1 cellular context compared by ENCODE assay signal in the genomic region with DNA sequence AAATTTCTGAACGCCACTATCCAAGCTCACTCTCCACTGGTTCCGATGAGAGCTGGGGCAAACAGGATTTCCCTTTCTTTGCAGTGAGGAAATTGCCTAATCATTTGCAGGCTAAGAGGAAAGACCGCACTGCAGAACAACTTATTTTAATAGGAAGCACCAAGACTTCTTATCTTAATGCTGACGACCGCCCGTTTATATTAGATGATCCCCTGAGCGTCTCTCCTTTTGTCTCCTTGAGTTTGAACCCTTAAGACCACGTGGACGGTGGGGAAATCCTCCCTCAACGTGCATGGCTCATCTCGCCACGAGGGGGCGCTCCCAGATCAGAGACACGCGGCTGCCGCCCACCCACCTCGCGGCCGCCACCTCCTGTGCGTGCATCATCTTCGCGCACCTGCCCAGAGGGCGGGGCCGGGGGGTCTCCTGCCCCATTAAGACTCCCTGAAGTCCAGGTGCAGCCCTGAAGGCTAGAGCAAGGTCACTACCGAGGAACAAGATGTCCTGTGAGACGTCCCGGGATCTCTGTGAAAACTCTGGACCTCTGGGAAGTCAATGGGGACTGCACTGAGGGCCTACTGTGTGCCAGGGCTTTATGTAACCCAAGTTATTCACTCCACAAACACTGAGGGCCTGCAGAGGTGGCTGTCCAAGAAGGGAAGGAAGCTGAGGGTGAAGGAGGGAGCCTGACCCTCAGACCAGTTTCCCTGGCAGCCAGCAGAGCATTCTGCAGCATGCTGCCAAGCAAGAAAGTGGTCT.
TF ChIP-seq lines count a peak whose summit lies in the region.

No MANE protein-coding gene starts in this region.

TF ChIP-seq in HepG2, 621 proteins besides CTCF, POLR2A, EP300 and RAD21 (continued from another document and continues in another):
- TF ChIP-seq LRRFIP1 (CRISPR knock-in tag; conservative IDR thresholded peaks at IDR 0.05) (no peak), KLF6 (CRISPR knock-in tag; IDR thresholded peaks at IDR 0.05) (no peak), SOX13 (IDR thresholded peaks at IDR 0.05) (no peak), SOX13 (CRISPR knock-in tag; conservative IDR thresholded peaks at IDR 0.05 in 1 of 2, IDR thresholded peaks at IDR 0.05 in 1 of 2) (peak in 1 of 2 experiments; percentile 28; a peak in 1 of 4 replicates), CCAR2 (optimal IDR thresholded peaks at IDR 0.05; ENCODE audit: low read depth, low read length) (no peak), ZKSCAN1 (IDR thresholded peaks at IDR 0.05; ENCODE audit: low read length) (peak; percentile 88), ZNF724P (CRISPR knock-in tag; IDR thresholded peaks at IDR 0.05; ENCODE audit: borderline replicate concordance) (0 out of 2 replicates have a peak, but pooled peaks have one; percentile 61), TP53 (CRISPR knock-in tag; conservative IDR thresholded peaks at IDR 0.05) (no peak), NFIB (CRISPR knock-in tag; IDR thresholded peaks at IDR 0.05; ENCODE audit: borderline replicate concordance) (no peak), NCOA5 (CRISPR knock-in tag; IDR thresholded peaks at IDR 0.05) (no peak), ZBTB1 (CRISPR knock-in tag; IDR thresholded peaks at IDR 0.05; ENCODE audit: borderline replicate concordance) (no peak), ZNF768 (CRISPR knock-in tag; IDR thresholded peaks at IDR 0.05) (peak; percentile 81; the same call in 1 of the 2 replicates), ZNF782 (CRISPR knock-in tag; IDR thresholded peaks at IDR 0.05; ENCODE audit: borderline replicate concordance) (no peak), MBD4 (IDR thresholded peaks at IDR 0.05; ENCODE audit: borderline replicate concordance, low read length) (no peak), ZNF713 (CRISPR knock-in tag; IDR thresholded peaks at IDR 0.05) (no peak), ZC3H13 (CRISPR knock-in tag; IDR thresholded peaks at IDR 0.05) (no peak), TCF12 (IDR thresholded peaks at IDR 0.05) (no peak), TCF12 (CRISPR knock-in tag; IDR thresholded peaks at IDR 0.05) (no peak), NFE2L1 (CRISPR knock-in tag; IDR thresholded peaks at IDR 0.05; ENCODE audit: borderline replicate concordance) (no peak), ZNF230 (CRISPR knock-in tag; IDR thresholded peaks at IDR 0.05) (no peak), ATF1 (CRISPR knock-in tag; IDR thresholded peaks at IDR 0.05) (no peak), ZNF468 (CRISPR knock-in tag; IDR thresholded peaks at IDR 0.05) (no peak), SAFB2 (CRISPR knock-in tag; IDR thresholded peaks at IDR 0.05; ENCODE audit: borderline replicate concordance, low read depth) (0 out of 2 replicates have a peak, but pooled peaks have one; percentile 36), ARNTL (CRISPR knock-in tag; IDR thresholded peaks at IDR 0.05) (no peak), ZNF251 (CRISPR knock-in tag; IDR thresholded peaks at IDR 0.05) (no peak), ZNF781 (CRISPR knock-in tag; IDR thresholded peaks at IDR 0.05; ENCODE audit: borderline replicate concordance, not compliant biosample characterization) (peak; percentile 68), ZNF232 (CRISPR knock-in tag; IDR thresholded peaks at IDR 0.05; ENCODE audit: borderline replicate concordance) (no peak), PRPF4 (IDR thresholded peaks at IDR 0.05; ENCODE audit: low read depth, low read length, poor library complexity, severe bottlenecking) (no peak), DNMT1 (CRISPR knock-in tag; IDR thresholded peaks at IDR 0.05) (no peak), IRF2 (CRISPR knock-in tag; IDR thresholded peaks at IDR 0.05) (peak; percentile 63; the same call in 1 of the 2 replicates), ZNF136 (CRISPR knock-in tag; IDR thresholded peaks at IDR 0.05; ENCODE audit: low read depth) (no peak), ZNF225 (CRISPR knock-in tag; IDR thresholded peaks at IDR 0.05) (peak; percentile 39; the same call in 1 of the 2 replicates), KLF9 (CRISPR knock-in tag; IDR thresholded peaks at IDR 0.05; ENCODE audit: low read depth) (no peak), IKZF4 (CRISPR knock-in tag; IDR thresholded peaks at IDR 0.05; ENCODE audit: borderline replicate concordance, low read depth, not compliant biosample characterization) (no peak), SYNCRIP (IDR thresholded peaks at IDR 0.05; ENCODE audit: insufficient read depth, low read depth, low read length) (no peak), KMT2B (CRISPR knock-in tag; IDR thresholded peaks at IDR 0.05) (no peak), SNAI1 (CRISPR knock-in tag; IDR thresholded peaks at IDR 0.05; ENCODE audit: borderline replicate concordance) (no peak), ZNF678 (CRISPR knock-in tag; IDR thresholded peaks at IDR 0.05) (no peak), ZNF337 (CRISPR knock-in tag; IDR thresholded peaks at IDR 0.05; ENCODE audit: borderline replicate concordance, low read depth) (no peak), ZNF12 (CRISPR knock-in tag; IDR thresholded peaks at IDR 0.05) (no peak), GATA4 (IDR thresholded peaks at IDR 0.05; ENCODE audit: borderline replicate concordance, low read depth) (no peak), BHLHE40 (IDR thresholded peaks at IDR 0.05; ENCODE audit: low read length) (no peak), ARHGAP35 (CRISPR knock-in tag; IDR thresholded peaks at IDR 0.05; ENCODE audit: borderline replicate concordance) (peak; percentile 75; the same call in 1 of the 2 replicates), ZNF749 (CRISPR knock-in tag; IDR thresholded peaks at IDR 0.05; ENCODE audit: borderline replicate concordance) (no peak), CENPBD1 (CRISPR knock-in tag; IDR thresholded peaks at IDR 0.05; ENCODE audit: borderline replicate concordance, low read depth) (peak; percentile 56; the same call in 1 of the 2 replicates), ZNF253 (CRISPR knock-in tag; IDR thresholded peaks at IDR 0.05; ENCODE audit: borderline replicate concordance) (no peak), AKAP8 (CRISPR knock-in tag; IDR thresholded peaks at IDR 0.05) (no peak), TCF7 (IDR thresholded peaks at IDR 0.05; ENCODE audit: low read depth) (no peak), ZFP1 (CRISPR knock-in tag; IDR thresholded peaks at IDR 0.05) (no peak), GPN1 (CRISPR knock-in tag; IDR thresholded peaks at IDR 0.05; ENCODE audit: borderline replicate concordance) (no peak; the same call in 1 of the 2 replicates), ZGPAT (CRISPR knock-in tag; IDR thresholded peaks at IDR 0.05) (peak; percentile 61; the same call in 1 of the 2 replicates)
- TF ChIP-seq, protein P1, sequence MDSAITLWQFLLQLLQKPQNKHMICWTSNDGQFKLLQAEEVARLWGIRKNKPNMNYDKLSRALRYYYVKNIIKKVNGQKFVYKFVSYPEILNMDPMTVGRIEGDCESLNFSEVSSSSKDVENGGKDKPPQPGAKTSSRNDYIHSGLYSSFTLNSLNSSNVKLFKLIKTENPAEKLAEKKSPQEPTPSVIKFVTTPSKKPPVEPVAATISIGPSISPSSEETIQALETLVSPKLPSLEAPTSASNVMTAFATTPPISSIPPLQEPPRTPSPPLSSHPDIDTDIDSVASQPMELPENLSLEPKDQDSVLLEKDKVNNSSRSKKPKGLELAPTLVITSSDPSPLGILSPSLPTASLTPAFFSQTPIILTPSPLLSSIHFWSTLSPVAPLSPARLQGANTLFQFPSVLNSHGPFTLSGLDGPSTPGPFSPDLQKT (CRISPR knock-in tag; IDR thresholded peaks at IDR 0.05; ENCODE audit: borderline replicate concordance), result no peak
- TF ChIP-seq, protein P2, sequence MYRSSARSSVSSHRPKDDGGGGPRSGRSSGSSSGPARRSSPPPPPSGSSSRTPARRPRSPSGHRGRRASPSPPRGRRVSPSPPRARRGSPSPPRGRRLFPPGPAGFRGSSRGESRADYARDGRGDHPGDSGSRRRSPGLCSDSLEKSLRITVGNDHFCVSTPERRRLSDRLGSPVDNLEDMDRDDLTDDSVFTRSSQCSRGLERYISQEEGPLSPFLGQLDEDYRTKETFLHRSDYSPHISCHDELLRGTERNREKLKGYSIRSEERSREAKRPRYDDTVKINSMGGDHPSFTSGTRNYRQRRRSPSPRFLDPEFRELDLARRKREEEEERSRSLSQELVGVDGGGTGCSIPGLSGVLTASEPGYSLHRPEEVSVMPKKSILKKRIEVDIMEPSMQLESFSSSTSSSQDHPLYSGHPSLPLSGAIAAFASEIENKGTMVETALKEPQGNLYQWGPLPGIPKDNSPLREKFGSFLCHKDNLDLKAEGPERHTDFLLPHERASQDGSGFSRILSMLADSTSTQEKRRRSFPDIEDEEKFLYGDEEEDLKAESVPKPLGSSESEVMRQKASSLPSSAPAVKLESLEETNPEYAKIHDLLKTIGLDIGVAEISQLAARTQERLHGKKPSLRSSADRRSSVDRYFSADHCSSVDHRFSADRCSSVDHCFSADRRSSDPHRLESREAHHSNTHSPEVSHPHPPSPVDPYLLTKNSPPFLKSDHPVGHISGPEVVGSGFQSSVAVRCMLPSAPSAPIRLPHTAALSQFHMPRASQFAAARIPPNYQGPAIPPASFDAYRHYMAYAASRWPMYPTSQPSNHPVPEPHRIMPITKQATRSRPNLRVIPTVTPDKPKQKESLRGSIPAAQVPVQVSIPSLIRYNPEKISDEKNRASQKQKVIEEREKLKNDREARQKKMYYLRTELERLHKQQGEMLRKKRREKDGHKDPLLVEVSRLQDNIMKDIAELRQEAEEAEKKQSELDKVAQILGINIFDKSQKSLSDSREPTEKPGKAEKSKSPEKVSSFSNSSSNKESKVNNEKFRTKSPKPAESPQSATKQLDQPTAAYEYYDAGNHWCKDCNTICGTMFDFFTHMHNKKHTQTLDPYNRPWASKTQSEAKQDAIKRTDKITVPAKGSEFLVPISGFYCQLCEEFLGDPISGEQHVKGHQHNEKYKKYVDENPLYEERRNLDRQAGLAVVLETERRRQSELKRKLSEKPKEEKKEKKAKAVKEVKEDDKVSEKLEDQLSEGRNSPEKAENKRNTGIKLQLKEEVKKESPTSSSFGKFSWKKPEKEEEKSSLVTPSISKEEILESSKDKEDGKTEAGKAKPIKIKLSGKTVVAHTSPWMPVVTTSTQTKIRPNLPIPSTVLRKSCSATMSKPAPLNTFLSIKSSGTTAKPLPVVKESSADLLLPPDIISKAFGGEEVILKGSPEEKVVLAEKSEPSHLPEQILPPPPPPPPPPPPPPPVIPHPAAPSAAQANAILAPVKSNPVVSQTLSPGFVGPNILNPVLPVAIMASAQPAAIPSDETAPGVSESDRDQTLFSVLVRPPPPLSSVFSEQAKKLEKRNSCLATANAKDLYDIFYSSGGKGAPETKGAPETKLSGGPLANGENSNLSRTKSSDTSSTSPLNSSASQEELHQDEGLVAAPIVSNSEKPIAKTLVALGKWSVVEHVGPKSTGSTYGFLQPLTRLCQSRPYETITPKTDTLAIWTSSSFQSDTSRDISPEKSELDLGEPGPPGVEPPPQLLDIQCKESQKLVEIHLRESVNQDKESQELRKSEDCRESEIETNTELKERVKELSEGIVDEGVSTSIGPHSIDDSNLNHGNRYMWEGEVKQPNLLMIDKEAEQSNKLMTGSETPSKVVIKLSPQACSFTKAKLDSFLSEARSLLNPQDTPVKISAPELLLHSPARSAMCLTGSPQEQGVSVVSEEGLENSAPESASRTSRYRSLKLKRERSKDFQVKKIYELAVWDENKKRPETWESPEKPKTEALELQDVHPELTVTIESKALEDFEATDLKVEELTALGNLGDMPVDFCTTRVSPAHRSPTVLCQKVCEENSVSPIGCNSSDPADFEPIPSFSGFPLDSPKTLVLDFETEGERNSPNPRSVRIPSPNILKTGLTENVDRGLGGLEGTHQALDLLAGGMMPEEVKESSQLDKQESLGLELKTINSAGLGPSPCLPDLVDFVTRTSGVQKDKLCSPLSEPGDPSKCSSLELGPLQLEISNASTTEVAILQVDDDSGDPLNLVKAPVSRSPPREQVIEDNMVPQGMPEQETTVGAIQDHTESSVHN (CRISPR knock-in tag; IDR thresholded peaks at IDR 0.05), result no peak
- TF ChIP-seq, protein P3, sequence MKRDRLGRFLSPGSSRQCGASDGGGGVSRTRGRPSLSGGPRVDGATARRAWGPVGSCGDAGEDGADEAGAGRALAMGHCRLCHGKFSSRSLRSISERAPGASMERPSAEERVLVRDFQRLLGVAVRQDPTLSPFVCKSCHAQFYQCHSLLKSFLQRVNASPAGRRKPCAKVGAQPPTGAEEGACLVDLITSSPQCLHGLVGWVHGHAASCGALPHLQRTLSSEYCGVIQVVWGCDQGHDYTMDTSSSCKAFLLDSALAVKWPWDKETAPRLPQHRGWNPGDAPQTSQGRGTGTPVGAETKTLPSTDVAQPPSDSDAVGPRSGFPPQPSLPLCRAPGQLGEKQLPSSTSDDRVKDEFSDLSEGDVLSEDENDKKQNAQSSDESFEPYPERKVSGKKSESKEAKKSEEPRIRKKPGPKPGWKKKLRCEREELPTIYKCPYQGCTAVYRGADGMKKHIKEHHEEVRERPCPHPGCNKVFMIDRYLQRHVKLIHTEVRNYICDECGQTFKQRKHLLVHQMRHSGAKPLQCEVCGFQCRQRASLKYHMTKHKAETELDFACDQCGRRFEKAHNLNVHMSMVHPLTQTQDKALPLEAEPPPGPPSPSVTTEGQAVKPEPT (CRISPR knock-in tag; IDR thresholded peaks at IDR 0.05; ENCODE audit: low read depth), result peak; percentile 87; the same call in 1 of the 2 replicates
